1 cellular context compared by ENCODE assay signal in the genomic region with DNA sequence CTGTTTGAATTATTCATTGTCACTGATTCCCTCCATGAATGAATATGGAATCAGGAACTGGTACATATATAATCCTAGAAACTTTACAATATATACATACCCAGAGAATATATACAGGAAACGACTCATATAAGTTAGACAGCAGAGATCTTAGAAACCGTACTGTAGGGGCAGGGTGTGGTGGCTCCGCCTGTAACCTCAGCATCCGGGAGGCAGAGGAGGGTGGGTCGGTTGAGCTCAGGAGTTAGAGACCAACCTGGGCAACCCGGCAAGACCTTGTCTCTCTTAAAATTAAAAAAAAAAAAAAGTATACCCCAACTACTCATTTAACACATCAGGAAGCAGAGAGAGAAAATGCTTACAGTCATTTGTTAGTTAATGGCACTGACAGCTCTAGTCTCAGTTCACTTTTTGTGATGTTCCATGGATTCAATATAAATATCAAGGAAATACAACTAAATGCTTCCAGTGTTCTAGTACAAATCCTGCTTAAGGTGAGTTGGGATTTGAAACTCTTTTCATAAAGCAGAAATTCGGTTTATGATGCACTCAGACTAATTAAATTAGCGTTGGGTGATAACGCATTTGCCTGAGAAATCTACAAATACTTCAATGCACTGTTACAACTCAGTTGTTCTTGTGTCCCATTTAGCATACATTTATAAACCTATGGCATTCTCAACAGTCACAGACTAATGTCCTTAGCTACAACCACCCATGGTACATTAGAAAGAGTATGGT.
A peak's percentile ranks its signal among the peaks of the same experiment; 100 is the strongest.
TF ChIP-seq lines count a peak whose summit lies in the region.

No MANE protein-coding gene starts in this region.

TF ChIP-seq in GM12878, 131 proteins besides CTCF, POLR2A, EP300 and RAD21 (continued from another document):
- TF ChIP-seq, protein P1, sequence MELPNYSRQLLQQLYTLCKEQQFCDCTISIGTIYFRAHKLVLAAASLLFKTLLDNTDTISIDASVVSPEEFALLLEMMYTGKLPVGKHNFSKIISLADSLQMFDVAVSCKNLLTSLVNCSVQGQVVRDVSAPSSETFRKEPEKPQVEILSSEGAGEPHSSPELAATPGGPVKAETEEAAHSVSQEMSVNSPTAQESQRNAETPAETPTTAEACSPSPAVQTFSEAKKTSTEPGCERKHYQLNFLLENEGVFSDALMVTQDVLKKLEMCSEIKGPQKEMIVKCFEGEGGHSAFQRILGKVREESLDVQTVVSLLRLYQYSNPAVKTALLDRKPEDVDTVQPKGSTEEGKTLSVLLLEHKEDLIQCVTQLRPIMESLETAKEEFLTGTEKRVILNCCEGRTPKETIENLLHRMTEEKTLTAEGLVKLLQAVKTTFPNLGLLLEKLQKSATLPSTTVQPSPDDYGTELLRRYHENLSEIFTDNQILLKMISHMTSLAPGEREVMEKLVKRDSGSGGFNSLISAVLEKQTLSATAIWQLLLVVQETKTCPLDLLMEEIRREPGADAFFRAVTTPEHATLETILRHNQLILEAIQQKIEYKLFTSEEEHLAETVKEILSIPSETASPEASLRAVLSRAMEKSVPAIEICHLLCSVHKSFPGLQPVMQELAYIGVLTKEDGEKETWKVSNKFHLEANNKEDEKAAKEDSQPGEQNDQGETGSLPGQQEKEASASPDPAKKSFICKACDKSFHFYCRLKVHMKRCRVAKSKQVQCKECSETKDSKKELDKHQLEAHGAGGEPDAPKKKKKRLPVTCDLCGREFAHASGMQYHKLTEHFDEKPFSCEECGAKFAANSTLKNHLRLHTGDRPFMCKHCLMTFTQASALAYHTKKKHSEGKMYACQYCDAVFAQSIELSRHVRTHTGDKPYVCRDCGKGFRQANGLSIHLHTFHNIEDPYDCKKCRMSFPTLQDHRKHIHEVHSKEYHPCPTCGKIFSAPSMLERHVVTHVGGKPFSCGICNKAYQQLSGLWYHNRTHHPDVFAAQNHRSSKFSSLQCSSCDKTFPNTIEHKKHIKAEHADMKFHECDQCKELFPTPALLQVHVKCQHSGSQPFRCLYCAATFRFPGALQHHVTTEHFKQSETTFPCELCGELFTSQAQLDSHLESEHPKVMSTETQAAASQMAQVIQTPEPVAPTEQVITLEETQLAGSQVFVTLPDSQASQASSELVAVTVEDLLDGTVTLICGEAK (IDR thresholded peaks at IDR 0.05; ENCODE audit: borderline replicate concordance) = no peak
- no peak for TF ChIP-seq ESRRA (IDR thresholded peaks at IDR 0.05; ENCODE audit: low read length)
- TF ChIP-seq JUNB (IDR thresholded peaks at IDR 0.05) = 0 out of 2 replicates have a peak, but pooled peaks have one; percentile 9
- TF ChIP-seq SPI1 (IDR thresholded peaks at IDR 0.05; ENCODE audit: borderline replicate concordance, insufficient read depth, low read depth, low read length) = peak; percentile 25; the same call in 1 of the 2 replicates
- TF ChIP-seq, protein P2, sequence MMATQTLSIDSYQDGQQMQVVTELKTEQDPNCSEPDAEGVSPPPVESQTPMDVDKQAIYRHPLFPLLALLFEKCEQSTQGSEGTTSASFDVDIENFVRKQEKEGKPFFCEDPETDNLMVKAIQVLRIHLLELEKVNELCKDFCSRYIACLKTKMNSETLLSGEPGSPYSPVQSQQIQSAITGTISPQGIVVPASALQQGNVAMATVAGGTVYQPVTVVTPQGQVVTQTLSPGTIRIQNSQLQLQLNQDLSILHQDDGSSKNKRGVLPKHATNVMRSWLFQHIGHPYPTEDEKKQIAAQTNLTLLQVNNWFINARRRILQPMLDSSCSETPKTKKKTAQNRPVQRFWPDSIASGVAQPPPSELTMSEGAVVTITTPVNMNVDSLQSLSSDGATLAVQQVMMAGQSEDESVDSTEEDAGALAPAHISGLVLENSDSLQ (IDR thresholded peaks at IDR 0.05) = peak; percentile 26; the same call in 1 of the 2 replicates
- TF ChIP-seq NFIC (IDR thresholded peaks at IDR 0.05; ENCODE audit: low read depth, low read length) = no peak
- 0 out of 2 replicates have a peak, but pooled peaks have one; percentile 11 for TF ChIP-seq CREB1 (IDR thresholded peaks at IDR 0.05; ENCODE audit: low read depth)
